8 cellular contexts compared by ENCODE assay signal in genomic region chr2:9897331-9897737, GRCh38. TPM values are rescaled to one million over a fixed set of nuclear protein-coding genes. Genes with fewer than 3 reads are reported as not detected.
A peak's percentile ranks its signal among the peaks of the same experiment; 100 is the strongest.
DNase-seq lines count a peak whose midpoint lies in the region; ATAC-seq and TF ChIP-seq lines count a peak whose summit lies in the region.

No MANE protein-coding gene starts in this region.

- no peaks in the 10 kb centered on the region for H3K9me3 ChIP-seq in Karpas-422 (ENCODE audit: low read length)

- no peaks in the 10 kb centered on the region for H3K9me2 ChIP-seq in Karpas-422 (replicated peaks; ENCODE audit: insufficient read depth, low read length)

- no peak overlapping the region for H3K9ac ChIP-seq in Karpas-422 (ENCODE audit: low read length)

- H3K4me3 ChIP-seq in Karpas-422 (ENCODE audit: low read length) = no peak overlapping the region

- no peak overlapping the region for H2AFZ ChIP-seq in Karpas-422 (ENCODE audit: low read length)

- no peaks in the 10 kb centered on the region for H3K4me1 ChIP-seq in Karpas-422 (ENCODE audit: low read length)

- no peaks in the 10 kb centered on the region for H4K20me1 ChIP-seq in Karpas-422 (ENCODE audit: insufficient read depth, low read depth, low read length)

- ATAC-seq in HG02763 (IDR thresholded peaks at IDR 0.05; ENCODE audit: unreplicated experiment) (peak; percentile 51), SK-N-SH treated with all-trans-retinoic acid at 6 μM for 48 hours (peak; percentile 86), esophagus mucosa (peak; percentile 86)

- H3K4me2 ChIP-seq in Karpas-422 (ENCODE audit: low read depth, low read length, poor library complexity, severe bottlenecking) = no peak overlapping the region

- no peaks in the 10 kb centered on the region for H3K27me3 ChIP-seq in Karpas-422 (ENCODE audit: low read length)

- DNase-seq in GM04504 (ENCODE audit: low read depth) (peak; percentile 86), pons (ENCODE audit: low spot score) (peak; percentile 29), NCI-H748 treated with DMSO at 0.1 percent for 48 hours (lab: John Stamatoyannopoulos, UW) (no peak), Karpas-422 (no peak), COLO668 (lab: John Stamatoyannopoulos, UW; ENCODE audit: unreplicated experiment) (no peak)

- no peaks in the 10 kb centered on the region; the same call in 1 of the 2 replicates for H3K36me3 ChIP-seq in Karpas-422 (ENCODE audit: insufficient read depth, low read length)

- peaks cover 67% of the 10 kb centered on the region for H3K79me2 ChIP-seq in Karpas-422 (ENCODE audit: low read length)

- no peak overlapping the region for H3K27ac ChIP-seq in Karpas-422 (ENCODE audit: low read length)

TF ChIP-seq in SK-N-SH treated with all-trans-retinoic acid at 6 μM for 48 hours, 23 proteins besides CTCF, POLR2A, EP300 and RAD21:
- no peak for TF ChIP-seq GLIS3 (CRISPR knock-in tag; IDR thresholded peaks at IDR 0.05)
- no peak for TF ChIP-seq OSR1 (CRISPR knock-in tag; IDR thresholded peaks at IDR 0.05)
- no peak for TF ChIP-seq ZNF565 (CRISPR knock-in tag; conservative IDR thresholded peaks at IDR 0.05; ENCODE audit: low read depth)
- no peak for TF ChIP-seq ZC3H10 (CRISPR knock-in tag; IDR thresholded peaks at IDR 0.05)
- TF ChIP-seq TCF4 (CRISPR knock-in tag; IDR thresholded peaks at IDR 0.05; ENCODE audit: borderline replicate concordance) = no peak
- TF ChIP-seq, protein P1, sequence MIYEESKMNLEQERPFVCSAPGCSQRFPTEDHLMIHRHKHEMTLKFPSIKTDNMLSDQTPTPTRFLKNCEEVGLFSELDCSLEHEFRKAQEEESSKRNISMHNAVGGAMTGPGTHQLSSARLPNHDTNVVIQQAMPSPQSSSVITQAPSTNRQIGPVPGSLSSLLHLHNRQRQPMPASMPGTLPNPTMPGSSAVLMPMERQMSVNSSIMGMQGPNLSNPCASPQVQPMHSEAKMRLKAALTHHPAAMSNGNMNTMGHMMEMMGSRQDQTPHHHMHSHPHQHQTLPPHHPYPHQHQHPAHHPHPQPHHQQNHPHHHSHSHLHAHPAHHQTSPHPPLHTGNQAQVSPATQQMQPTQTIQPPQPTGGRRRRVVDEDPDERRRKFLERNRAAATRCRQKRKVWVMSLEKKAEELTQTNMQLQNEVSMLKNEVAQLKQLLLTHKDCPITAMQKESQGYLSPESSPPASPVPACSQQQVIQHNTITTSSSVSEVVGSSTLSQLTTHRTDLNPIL (CRISPR knock-in tag; IDR thresholded peaks at IDR 0.05; ENCODE audit: low read depth) = no peak
- TF ChIP-seq, protein P2, sequence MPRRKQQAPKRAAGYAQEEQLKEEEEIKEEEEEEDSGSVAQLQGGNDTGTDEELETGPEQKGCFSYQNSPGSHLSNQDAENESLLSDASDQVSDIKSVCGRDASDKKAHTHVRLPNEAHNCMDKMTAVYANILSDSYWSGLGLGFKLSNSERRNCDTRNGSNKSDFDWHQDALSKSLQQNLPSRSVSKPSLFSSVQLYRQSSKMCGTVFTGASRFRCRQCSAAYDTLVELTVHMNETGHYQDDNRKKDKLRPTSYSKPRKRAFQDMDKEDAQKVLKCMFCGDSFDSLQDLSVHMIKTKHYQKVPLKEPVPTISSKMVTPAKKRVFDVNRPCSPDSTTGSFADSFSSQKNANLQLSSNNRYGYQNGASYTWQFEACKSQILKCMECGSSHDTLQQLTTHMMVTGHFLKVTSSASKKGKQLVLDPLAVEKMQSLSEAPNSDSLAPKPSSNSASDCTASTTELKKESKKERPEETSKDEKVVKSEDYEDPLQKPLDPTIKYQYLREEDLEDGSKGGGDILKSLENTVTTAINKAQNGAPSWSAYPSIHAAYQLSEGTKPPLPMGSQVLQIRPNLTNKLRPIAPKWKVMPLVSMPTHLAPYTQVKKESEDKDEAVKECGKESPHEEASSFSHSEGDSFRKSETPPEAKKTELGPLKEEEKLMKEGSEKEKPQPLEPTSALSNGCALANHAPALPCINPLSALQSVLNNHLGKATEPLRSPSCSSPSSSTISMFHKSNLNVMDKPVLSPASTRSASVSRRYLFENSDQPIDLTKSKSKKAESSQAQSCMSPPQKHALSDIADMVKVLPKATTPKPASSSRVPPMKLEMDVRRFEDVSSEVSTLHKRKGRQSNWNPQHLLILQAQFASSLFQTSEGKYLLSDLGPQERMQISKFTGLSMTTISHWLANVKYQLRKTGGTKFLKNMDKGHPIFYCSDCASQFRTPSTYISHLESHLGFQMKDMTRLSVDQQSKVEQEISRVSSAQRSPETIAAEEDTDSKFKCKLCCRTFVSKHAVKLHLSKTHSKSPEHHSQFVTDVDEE (CRISPR knock-in tag; IDR thresholded peaks at IDR 0.05) = no peak
- TF ChIP-seq SNAI2 (CRISPR knock-in tag; IDR thresholded peaks at IDR 0.05) = no peak
- no peak for TF ChIP-seq CSDC2 (CRISPR knock-in tag; IDR thresholded peaks at IDR 0.05)
- TF ChIP-seq ZNF8 (CRISPR knock-in tag; IDR thresholded peaks at IDR 0.05) = no peak

RNA-seq across cellular contexts. Expression of gene TAF1B, which starts 54.1 kb away (rescaled TPM):
- total RNA-seq in esophagus mucosa = 24.7 TPM
- 17.8 and 58.6 TPM in 2 replicates for total RNA-seq in Karpas-422 (2014; rRNA removed; shearing (Covaris generic); ENCODE audit: low replicate concordance)

RNA-seq across cellular contexts. Expression of gene GRHL1, which starts 54.2 kb away (rescaled TPM):
- total RNA-seq in esophagus mucosa = 123 TPM
- total RNA-seq in Karpas-422 (2014; rRNA removed; shearing (Covaris generic); ENCODE audit: low replicate concordance) = 1.3 TPM in 1 of 2 replicates, not detected in the other

Comparison
In these comparisons a context has a peak if more than half of its experiments do, and no peak if none do; other contexts are left out.
1. DNase-seq: peak in GM04504 (single experiment) and pons (single experiment); none in NCI-H748 treated with DMSO at 0.1 percent for 48 hours (single experiment), Karpas-422 (single experiment) and COLO668 (single experiment).
2. RNA of gene GRHL1, which starts 54.2 kb away (total RNA-seq): 123 TPM in esophagus mucosa (single experiment); 1.3 TPM in Karpas-422; every median in the first group is over 10 times any median in the second.
3. Peak in every context shown above with its lines, with median percentiles within 50 percentile points of each other: ATAC-seq.